8 cellular contexts compared by ENCODE assay signal in genomic region chr7:67890316-67890715, GRCh38.
"Had no signal": no experiment of that assay in that cellular context is flagged by ENCODE, and none has a peak within 500 bp of the region (broad histone marks: within the 10 kb centered on the region; RNA-seq: fewer than 3 reads in every experiment).

No MANE protein-coding gene starts in this region.

- FAIRE-seq: G401.6, GM12878, GM12891, GM12892, GM18507, GM19239 had no signal

- DNase-seq: GDM1, GF-D8 had no signal

- H3K4me3 ChIP-seq: GM12878 had no signal

- ATAC-seq: GM12878 had no signal
